Comparison of ENCODE assay signal across 1 cellular context in the genomic region with DNA sequence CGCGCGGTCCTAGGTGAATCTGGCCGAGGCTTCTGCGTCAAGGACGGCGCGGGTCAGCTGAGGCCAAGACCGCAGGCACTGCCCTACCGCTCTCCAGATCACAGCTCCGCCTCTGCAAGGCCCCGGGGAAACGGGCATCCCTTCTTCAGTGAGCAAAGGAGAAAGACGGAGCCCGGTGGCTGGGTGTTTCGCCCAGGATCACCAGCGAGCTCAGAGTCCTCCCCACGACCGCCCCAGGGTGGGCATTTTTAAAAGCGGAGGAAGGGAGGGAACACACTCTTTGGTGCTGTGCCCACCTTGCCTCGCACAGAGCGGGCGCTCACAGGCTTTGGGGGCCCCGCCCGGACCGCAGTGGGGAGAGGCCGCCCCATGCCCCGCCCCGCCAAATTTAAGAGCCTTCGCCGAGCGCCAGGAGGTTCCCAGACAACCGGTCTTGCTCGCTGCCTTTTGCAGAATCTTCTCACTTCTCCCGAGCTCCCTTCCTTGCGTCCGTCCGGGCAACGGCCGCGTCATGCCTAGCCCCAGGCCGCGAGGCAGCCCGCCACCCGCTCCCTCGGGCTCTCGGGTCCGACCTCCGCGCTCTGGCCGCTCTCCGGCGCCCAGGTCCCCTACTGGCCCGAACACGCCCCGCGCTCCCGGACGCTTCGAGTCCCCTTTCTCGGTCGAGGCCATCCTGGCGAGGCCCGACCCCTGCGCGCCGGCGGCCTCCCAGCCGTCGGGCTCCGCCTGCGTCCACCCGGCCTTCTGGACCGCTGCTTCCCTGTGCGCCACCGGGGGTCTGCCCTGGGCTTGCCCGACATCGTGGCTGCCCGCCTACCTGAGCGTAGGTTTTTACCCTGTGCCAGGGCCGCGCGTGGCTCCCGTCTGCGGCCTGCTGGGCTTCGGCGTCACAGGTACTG.
TF ChIP-seq lines count a peak whose summit lies in the region.

TSS of gene NOTO (plus strand) at position 419 of the 899 bp plus-strand sequence. CDS start at position 512, 93 bp downstream.

TF ChIP-seq in WTC11, 78 proteins besides CTCF, POLR2A, EP300 and RAD21 (continued from another document and continues in another):
- TF ChIP-seq ZNF281 (CRISPR knock-in tag; IDR thresholded peaks at IDR 0.05) = no peak
- peak; percentile 5; the same call in 1 of the 2 replicates for TF ChIP-seq ZNF232 (CRISPR knock-in tag; IDR thresholded peaks at IDR 0.05)
- TF ChIP-seq CBFB (CRISPR knock-in tag; IDR thresholded peaks at IDR 0.05; ENCODE audit: low read depth) = no peak
- no peak; the same call in 1 of the 2 replicates for TF ChIP-seq ZNF263 (CRISPR knock-in tag; IDR thresholded peaks at IDR 0.05; ENCODE audit: low read depth)
- no peak for TF ChIP-seq NR1H2 (CRISPR knock-in tag; IDR thresholded peaks at IDR 0.05)
- TF ChIP-seq FOXJ3 (CRISPR knock-in tag; IDR thresholded peaks at IDR 0.05; ENCODE audit: borderline replicate concordance) = no peak
- TF ChIP-seq, protein P1, sequence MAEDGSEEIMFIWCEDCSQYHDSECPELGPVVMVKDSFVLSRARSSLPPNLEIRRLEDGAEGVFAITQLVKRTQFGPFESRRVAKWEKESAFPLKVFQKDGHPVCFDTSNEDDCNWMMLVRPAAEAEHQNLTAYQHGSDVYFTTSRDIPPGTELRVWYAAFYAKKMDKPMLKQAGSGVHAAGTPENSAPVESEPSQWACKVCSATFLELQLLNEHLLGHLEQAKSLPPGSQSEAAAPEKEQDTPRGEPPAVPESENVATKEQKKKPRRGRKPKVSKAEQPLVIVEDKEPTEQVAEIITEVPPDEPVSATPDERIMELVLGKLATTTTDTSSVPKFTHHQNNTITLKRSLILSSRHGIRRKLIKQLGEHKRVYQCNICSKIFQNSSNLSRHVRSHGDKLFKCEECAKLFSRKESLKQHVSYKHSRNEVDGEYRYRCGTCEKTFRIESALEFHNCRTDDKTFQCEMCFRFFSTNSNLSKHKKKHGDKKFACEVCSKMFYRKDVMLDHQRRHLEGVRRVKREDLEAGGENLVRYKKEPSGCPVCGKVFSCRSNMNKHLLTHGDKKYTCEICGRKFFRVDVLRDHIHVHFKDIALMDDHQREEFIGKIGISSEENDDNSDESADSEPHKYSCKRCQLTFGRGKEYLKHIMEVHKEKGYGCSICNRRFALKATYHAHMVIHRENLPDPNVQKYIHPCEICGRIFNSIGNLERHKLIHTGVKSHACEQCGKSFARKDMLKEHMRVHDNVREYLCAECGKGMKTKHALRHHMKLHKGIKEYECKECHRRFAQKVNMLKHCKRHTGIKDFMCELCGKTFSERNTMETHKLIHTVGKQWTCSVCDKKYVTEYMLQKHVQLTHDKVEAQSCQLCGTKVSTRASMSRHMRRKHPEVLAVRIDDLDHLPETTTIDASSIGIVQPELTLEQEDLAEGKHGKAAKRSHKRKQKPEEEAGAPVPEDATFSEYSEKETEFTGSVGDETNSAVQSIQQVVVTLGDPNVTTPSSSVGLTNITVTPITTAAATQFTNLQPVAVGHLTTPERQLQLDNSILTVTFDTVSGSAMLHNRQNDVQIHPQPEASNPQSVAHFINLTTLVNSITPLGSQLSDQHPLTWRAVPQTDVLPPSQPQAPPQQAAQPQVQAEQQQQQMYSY (CRISPR knock-in tag; IDR thresholded peaks at IDR 0.05) = no peak
- TF ChIP-seq ETV6 (CRISPR knock-in tag; IDR thresholded peaks at IDR 0.05) = no peak
- TF ChIP-seq, protein P2, sequence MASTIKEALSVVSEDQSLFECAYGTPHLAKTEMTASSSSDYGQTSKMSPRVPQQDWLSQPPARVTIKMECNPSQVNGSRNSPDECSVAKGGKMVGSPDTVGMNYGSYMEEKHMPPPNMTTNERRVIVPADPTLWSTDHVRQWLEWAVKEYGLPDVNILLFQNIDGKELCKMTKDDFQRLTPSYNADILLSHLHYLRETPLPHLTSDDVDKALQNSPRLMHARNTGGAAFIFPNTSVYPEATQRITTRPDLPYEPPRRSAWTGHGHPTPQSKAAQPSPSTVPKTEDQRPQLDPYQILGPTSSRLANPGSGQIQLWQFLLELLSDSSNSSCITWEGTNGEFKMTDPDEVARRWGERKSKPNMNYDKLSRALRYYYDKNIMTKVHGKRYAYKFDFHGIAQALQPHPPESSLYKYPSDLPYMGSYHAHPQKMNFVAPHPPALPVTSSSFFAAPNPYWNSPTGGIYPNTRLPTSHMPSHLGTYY (CRISPR knock-in tag; IDR thresholded peaks at IDR 0.05) = no peak
- no peak; the same call in none of the 2 replicates for TF ChIP-seq FOXP1 (CRISPR knock-in tag; IDR thresholded peaks at IDR 0.05; ENCODE audit: borderline replicate concordance)
- TF ChIP-seq ZNF423 (CRISPR knock-in tag; IDR thresholded peaks at IDR 0.05) = no peak
- no peak for TF ChIP-seq RORB (CRISPR knock-in tag; IDR thresholded peaks at IDR 0.05)
- TF ChIP-seq, protein P3, sequence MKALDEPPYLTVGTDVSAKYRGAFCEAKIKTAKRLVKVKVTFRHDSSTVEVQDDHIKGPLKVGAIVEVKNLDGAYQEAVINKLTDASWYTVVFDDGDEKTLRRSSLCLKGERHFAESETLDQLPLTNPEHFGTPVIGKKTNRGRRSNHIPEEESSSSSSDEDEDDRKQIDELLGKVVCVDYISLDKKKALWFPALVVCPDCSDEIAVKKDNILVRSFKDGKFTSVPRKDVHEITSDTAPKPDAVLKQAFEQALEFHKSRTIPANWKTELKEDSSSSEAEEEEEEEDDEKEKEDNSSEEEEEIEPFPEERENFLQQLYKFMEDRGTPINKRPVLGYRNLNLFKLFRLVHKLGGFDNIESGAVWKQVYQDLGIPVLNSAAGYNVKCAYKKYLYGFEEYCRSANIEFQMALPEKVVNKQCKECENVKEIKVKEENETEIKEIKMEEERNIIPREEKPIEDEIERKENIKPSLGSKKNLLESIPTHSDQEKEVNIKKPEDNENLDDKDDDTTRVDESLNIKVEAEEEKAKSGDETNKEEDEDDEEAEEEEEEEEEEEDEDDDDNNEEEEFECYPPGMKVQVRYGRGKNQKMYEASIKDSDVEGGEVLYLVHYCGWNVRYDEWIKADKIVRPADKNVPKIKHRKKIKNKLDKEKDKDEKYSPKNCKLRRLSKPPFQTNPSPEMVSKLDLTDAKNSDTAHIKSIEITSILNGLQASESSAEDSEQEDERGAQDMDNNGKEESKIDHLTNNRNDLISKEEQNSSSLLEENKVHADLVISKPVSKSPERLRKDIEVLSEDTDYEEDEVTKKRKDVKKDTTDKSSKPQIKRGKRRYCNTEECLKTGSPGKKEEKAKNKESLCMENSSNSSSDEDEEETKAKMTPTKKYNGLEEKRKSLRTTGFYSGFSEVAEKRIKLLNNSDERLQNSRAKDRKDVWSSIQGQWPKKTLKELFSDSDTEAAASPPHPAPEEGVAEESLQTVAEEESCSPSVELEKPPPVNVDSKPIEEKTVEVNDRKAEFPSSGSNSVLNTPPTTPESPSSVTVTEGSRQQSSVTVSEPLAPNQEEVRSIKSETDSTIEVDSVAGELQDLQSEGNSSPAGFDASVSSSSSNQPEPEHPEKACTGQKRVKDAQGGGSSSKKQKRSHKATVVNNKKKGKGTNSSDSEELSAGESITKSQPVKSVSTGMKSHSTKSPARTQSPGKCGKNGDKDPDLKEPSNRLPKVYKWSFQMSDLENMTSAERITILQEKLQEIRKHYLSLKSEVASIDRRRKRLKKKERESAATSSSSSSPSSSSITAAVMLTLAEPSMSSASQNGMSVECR (CRISPR knock-in tag; IDR thresholded peaks at IDR 0.05; ENCODE audit: borderline replicate concordance) = no peak
- no peak for TF ChIP-seq ZNF416 (CRISPR knock-in tag; IDR thresholded peaks at IDR 0.05)
- TF ChIP-seq, protein P4, sequence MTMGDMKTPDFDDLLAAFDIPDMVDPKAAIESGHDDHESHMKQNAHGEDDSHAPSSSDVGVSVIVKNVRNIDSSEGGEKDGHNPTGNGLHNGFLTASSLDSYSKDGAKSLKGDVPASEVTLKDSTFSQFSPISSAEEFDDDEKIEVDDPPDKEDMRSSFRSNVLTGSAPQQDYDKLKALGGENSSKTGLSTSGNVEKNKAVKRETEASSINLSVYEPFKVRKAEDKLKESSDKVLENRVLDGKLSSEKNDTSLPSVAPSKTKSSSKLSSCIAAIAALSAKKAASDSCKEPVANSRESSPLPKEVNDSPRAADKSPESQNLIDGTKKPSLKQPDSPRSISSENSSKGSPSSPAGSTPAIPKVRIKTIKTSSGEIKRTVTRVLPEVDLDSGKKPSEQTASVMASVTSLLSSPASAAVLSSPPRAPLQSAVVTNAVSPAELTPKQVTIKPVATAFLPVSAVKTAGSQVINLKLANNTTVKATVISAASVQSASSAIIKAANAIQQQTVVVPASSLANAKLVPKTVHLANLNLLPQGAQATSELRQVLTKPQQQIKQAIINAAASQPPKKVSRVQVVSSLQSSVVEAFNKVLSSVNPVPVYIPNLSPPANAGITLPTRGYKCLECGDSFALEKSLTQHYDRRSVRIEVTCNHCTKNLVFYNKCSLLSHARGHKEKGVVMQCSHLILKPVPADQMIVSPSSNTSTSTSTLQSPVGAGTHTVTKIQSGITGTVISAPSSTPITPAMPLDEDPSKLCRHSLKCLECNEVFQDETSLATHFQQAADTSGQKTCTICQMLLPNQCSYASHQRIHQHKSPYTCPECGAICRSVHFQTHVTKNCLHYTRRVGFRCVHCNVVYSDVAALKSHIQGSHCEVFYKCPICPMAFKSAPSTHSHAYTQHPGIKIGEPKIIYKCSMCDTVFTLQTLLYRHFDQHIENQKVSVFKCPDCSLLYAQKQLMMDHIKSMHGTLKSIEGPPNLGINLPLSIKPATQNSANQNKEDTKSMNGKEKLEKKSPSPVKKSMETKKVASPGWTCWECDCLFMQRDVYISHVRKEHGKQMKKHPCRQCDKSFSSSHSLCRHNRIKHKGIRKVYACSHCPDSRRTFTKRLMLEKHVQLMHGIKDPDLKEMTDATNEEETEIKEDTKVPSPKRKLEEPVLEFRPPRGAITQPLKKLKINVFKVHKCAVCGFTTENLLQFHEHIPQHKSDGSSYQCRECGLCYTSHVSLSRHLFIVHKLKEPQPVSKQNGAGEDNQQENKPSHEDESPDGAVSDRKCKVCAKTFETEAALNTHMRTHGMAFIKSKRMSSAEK (CRISPR knock-in tag; IDR thresholded peaks at IDR 0.05; ENCODE audit: borderline replicate concordance) = no peak
- TF ChIP-seq JAZF1 (CRISPR knock-in tag; IDR thresholded peaks at IDR 0.05) = no peak
- 0 out of 2 replicates have a peak, but pooled peaks have one; percentile 25 for TF ChIP-seq FOXK1 (CRISPR knock-in tag; IDR thresholded peaks at IDR 0.05)
- TF ChIP-seq, protein P5, sequence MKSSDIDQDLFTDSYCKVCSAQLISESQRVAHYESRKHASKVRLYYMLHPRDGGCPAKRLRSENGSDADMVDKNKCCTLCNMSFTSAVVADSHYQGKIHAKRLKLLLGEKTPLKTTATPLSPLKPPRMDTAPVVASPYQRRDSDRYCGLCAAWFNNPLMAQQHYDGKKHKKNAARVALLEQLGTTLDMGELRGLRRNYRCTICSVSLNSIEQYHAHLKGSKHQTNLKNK (CRISPR knock-in tag; IDR thresholded peaks at IDR 0.05) = no peak
- TF ChIP-seq, protein P6, sequence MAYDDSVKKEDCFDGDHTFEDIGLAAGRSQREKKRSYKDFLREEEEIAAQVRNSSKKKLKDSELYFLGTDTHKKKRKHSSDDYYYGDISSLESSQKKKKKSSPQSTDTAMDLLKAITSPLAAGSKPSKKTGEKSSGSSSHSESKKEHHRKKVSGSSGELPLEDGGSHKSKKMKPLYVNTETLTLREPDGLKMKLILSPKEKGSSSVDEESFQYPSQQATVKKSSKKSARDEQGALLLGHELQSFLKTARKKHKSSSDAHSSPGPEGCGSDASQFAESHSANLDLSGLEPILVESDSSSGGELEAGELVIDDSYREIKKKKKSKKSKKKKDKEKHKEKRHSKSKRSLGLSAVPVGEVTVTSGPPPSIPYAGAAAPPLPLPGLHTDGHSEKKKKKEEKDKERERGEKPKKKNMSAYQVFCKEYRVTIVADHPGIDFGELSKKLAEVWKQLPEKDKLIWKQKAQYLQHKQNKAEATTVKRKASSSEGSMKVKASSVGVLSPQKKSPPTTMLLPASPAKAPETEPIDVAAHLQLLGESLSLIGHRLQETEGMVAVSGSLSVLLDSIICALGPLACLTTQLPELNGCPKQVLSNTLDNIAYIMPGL (CRISPR knock-in tag; IDR thresholded peaks at IDR 0.05) = 0 out of 2 replicates have a peak, but pooled peaks have one; percentile 8
- TF ChIP-seq, protein P7, sequence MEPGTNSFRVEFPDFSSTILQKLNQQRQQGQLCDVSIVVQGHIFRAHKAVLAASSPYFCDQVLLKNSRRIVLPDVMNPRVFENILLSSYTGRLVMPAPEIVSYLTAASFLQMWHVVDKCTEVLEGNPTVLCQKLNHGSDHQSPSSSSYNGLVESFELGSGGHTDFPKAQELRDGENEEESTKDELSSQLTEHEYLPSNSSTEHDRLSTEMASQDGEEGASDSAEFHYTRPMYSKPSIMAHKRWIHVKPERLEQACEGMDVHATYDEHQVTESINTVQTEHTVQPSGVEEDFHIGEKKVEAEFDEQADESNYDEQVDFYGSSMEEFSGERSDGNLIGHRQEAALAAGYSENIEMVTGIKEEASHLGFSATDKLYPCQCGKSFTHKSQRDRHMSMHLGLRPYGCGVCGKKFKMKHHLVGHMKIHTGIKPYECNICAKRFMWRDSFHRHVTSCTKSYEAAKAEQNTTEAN (CRISPR knock-in tag; IDR thresholded peaks at IDR 0.05) = 0 out of 2 replicates have a peak, but pooled peaks have one; percentile 22
- no peak for TF ChIP-seq HMGA2 (CRISPR knock-in tag; IDR thresholded peaks at IDR 0.05)
- no peak for TF ChIP-seq ZNF138 (CRISPR knock-in tag; conservative IDR thresholded peaks at IDR 0.05)
- TF ChIP-seq, protein P8, sequence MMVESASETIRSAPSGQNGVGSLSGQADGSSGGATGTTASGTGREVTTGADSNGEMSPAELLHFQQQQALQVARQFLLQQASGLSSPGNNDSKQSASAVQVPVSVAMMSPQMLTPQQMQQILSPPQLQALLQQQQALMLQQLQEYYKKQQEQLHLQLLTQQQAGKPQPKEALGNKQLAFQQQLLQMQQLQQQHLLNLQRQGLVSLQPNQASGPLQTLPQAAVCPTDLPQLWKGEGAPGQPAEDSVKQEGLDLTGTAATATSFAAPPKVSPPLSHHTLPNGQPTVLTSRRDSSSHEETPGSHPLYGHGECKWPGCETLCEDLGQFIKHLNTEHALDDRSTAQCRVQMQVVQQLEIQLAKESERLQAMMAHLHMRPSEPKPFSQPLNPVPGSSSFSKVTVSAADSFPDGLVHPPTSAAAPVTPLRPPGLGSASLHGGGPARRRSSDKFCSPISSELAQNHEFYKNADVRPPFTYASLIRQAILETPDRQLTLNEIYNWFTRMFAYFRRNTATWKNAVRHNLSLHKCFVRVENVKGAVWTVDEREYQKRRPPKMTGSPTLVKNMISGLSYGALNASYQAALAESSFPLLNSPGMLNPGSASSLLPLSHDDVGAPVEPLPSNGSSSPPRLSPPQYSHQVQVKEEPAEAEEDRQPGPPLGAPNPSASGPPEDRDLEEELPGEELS (CRISPR knock-in tag; IDR thresholded peaks at IDR 0.05) = no peak
- TF ChIP-seq ATF1 (CRISPR knock-in tag; IDR thresholded peaks at IDR 0.05) = no peak
- TF ChIP-seq TP53 (CRISPR knock-in tag; IDR thresholded peaks at IDR 0.05) = no peak; the same call in 1 of the 2 replicates
